Comparison of ENCODE assay signal across 2 cellular contexts in the genomic region with DNA sequence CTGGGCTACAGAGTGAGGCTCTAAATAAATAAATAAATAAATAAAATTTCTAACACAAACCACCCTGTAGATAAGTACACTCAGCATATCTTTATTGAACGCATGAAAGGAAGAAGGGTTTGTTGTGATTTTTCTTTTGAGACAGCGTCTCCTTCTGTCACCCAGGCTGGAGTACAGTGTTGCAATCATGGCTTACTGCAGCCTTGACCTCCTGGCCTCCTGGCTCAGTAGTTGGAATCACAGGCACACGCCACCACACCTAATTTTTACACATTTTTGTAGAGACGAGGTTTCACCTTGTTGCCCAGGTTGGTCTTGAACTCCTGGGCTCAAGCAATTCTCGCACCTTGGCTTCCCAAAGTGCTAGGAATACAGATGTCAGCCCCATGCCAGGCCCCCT.
A peak's percentile ranks its signal among the peaks of the same experiment; 100 is the strongest.
TF ChIP-seq lines count a peak whose summit lies in the region.

No MANE protein-coding gene starts in this region.

TF ChIP-seq in H1, 55 proteins besides CTCF, POLR2A, EP300 and RAD21:
- TF ChIP-seq SP2 (IDR thresholded peaks at IDR 0.05; ENCODE audit: low read length) (no peak), KDM1A (IDR thresholded peaks at IDR 0.05; ENCODE audit: borderline replicate concordance, low read length) (no peak), SAP30 (IDR thresholded peaks at IDR 0.05; ENCODE audit: insufficient read depth, insufficient replicate concordance, low read length) (no peak), TCF12 (IDR thresholded peaks at IDR 0.05; ENCODE audit: low read depth, low read length) (no peak), SIN3A (conservative IDR thresholded peaks at IDR 0.05 in 1 of 2, IDR thresholded peaks at IDR 0.05 in 1 of 2; ENCODE audit: low read depth in 1 of 2, low read length in 2 of 2) (no peak), ASH2L (IDR thresholded peaks at IDR 0.05; ENCODE audit: low read length) (no peak), RFX5 (IDR thresholded peaks at IDR 0.05; ENCODE audit: borderline replicate concordance, low read depth, low read length) (no peak), SP1 (IDR thresholded peaks at IDR 0.05; ENCODE audit: low read depth, low read length) (no peak), KDM4A (IDR thresholded peaks at IDR 0.05; ENCODE audit: low read depth, low read length, severe bottlenecking) (no peak), CHD2 (IDR thresholded peaks at IDR 0.05; ENCODE audit: low read length) (no peak), CTBP2 (IDR thresholded peaks at IDR 0.05; ENCODE audit: borderline replicate concordance, insufficient read depth, insufficient read length, low read length) (no peak), USF2 (IDR thresholded peaks at IDR 0.05; ENCODE audit: low read length) (no peak), YY1 (IDR thresholded peaks at IDR 0.05; ENCODE audit: low read depth, low read length) (no peak), GABPA (IDR thresholded peaks at IDR 0.05; ENCODE audit: borderline replicate concordance, insufficient read depth, low read length) (no peak), RXRA (IDR thresholded peaks at IDR 0.05; ENCODE audit: insufficient read depth, low read depth, low read length) (no peak)
- TF ChIP-seq, protein P1, sequence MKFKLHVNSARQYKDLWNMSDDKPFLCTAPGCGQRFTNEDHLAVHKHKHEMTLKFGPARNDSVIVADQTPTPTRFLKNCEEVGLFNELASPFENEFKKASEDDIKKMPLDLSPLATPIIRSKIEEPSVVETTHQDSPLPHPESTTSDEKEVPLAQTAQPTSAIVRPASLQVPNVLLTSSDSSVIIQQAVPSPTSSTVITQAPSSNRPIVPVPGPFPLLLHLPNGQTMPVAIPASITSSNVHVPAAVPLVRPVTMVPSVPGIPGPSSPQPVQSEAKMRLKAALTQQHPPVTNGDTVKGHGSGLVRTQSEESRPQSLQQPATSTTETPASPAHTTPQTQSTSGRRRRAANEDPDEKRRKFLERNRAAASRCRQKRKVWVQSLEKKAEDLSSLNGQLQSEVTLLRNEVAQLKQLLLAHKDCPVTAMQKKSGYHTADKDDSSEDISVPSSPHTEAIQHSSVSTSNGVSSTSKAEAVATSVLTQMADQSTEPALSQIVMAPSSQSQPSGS (IDR thresholded peaks at IDR 0.05; ENCODE audit: low read length), result no peak

TF ChIP-seq in liver, 16 proteins besides CTCF, POLR2A, EP300 and RAD21:
- TF ChIP-seq GABPA (IDR thresholded peaks at IDR 0.05 in 1 of 2, conservative IDR thresholded peaks at IDR 0.05 in 1 of 2), result no peak
- peak in 1 of 2 donors; percentile 25 for TF ChIP-seq RXRA (IDR thresholded peaks at IDR 0.05)
- TF ChIP-seq SP1 (IDR thresholded peaks at IDR 0.05), result no peak
- peak; percentile 79 for TF ChIP-seq NR2F2 (IDR thresholded peaks at IDR 0.05)
- TF ChIP-seq HNF4A (conservative IDR thresholded peaks at IDR 0.05), result peak; percentile 48 to 62
